1 cellular context compared by ENCODE assay signal in genomic region chr19:3790941-3791340, GRCh38.
TF ChIP-seq lines count a peak whose summit lies in the region.

No MANE protein-coding gene starts in this region.

TF ChIP-seq in HEK293, 187 proteins besides CTCF, POLR2A, EP300 and RAD21 (continued from another document):
- TF ChIP-seq, protein P1, sequence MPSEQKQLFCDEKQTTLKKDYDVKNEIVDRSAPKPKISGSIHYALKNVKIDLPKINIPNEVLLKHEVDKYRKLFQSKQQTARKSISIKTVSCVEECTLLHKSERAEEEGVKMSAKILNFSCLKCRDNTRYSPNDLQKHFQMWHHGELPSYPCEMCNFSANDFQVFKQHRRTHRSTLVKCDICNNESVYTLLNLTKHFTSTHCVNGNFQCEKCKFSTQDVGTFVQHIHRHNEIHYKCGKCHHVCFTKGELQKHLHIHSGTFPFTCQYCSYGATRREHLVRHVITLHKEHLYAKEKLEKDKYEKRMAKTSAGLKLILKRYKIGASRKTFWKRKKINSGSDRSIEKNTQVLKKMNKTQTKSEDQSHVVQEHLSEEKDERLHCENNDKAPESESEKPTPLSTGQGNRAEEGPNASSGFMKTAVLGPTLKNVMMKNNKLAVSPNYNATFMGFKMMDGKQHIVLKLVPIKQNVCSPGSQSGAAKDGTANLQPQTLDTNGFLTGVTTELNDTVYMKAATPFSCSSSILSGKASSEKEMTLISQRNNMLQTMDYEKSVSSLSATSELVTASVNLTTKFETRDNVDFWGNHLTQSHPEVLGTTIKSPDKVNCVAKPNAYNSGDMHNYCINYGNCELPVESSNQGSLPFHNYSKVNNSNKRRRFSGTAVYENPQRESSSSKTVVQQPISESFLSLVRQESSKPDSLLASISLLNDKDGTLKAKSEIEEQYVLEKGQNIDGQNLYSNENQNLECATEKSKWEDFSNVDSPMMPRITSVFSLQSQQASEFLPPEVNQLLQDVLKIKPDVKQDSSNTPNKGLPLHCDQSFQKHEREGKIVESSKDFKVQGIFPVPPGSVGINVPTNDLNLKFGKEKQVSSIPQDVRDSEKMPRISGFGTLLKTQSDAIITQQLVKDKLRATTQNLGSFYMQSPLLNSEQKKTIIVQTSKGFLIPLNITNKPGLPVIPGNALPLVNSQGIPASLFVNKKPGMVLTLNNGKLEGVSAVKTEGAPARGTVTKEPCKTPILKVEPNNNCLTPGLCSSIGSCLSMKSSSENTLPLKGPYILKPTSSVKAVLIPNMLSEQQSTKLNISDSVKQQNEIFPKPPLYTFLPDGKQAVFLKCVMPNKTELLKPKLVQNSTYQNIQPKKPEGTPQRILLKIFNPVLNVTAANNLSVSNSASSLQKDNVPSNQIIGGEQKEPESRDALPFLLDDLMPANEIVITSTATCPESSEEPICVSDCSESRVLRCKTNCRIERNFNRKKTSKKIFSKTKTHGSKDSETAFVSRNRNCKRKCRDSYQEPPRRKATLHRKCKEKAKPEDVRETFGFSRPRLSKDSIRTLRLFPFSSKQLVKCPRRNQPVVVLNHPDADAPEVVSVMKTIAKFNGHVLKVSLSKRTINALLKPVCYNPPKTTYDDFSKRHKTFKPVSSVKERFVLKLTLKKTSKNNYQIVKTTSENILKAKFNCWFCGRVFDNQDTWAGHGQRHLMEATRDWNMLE (tag by site-specific recombination; conservative IDR thresholded peaks at IDR 0.05; ENCODE audit: low read depth) = no peak
- TF ChIP-seq ZNF600 (tag by site-specific recombination; IDR thresholded peaks at IDR 0.05) (no peak), ZNF707 (tag by site-specific recombination; IDR thresholded peaks at IDR 0.05) (peak; percentile 74), ZNF174 (tag by site-specific recombination; IDR thresholded peaks at IDR 0.05) (no peak)
- TF ChIP-seq, protein P2, sequence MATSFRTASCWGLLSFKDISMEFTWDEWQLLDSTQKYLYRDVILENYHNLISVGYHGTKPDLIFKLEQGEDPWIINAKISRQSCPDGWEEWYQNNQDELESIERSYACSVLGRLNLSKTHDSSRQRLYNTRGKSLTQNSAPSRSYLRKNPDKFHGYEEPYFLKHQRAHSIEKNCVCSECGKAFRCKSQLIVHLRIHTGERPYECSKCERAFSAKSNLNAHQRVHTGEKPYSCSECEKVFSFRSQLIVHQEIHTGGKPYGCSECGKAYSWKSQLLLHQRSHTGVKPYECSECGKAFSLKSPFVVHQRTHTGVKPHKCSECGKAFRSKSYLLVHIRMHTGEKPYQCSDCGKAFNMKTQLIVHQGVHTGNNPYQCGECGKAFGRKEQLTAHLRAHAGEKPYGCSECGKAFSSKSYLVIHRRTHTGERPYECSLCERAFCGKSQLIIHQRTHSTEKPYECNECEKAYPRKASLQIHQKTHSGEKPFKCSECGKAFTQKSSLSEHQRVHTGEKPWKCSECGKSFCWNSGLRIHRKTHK (tag by site-specific recombination; IDR thresholded peaks at IDR 0.05) = no peak
